ENCODE assay signal across 17 cellular contexts in the genomic region with DNA sequence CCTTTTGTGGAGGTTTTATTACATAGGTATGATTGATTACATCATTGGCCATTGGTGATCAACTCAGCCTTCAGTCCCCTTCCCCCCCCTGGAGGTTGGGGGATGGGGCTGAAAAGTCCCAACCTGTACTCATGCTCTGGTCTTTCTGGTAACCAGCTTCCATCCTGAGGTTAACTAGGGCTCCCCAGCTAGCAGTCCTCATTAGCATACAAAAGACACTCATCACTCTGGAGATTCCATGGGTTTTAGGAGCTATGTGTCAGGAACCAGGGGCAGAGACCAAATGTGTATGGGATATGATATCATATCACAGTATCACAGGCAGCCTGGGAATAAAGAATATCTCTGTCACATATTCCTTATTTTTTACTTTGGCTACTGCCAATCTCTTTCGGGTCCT. TPM values are rescaled to one million over a fixed set of nuclear protein-coding genes. Genes with fewer than 3 reads are reported as not detected.
DNase-seq lines count a peak whose midpoint lies in the region; ATAC-seq lines count a peak whose summit lies in the region.
"Had no signal": no experiment of that assay in that cellular context is flagged by ENCODE, and none has a peak within 500 bp of the region (broad histone marks: within the 10 kb centered on the region; RNA-seq: fewer than 3 reads in every experiment).

No MANE protein-coding gene starts in this region.

- peak overlapping the region; percentile 63 for H3K4me3 Mint-ChIP-seq in activated T-helper 17 cell treated with anti-CD3 and anti-CD28 coated beads, Interleukin-2, amount 50 U/mL, for 72 hours
- peak overlapping the region; percentile 53 to 83 (median 73) for H3K4me3 Mint-ChIP-seq in immature natural killer cell
- H3K4me3 Mint-ChIP-seq: activated B cell treated with CpG ODN at 0.5 μM for 24 hours; dendritic cell treated with granulocyte-macrophage colony-stimulating factor and Interleukin-4, amounts not matched to agents 40 ng/mL and 50 ng/mL, for 4 days had no signal

- ATAC-seq in activated T-helper 17 cell treated with anti-CD3 and anti-CD28 coated beads, Interleukin-2, amount 50 U/mL, for 72 hours (replicated peaks): peak; percentile 45
- ATAC-seq in HG03571 (IDR thresholded peaks at IDR 0.05; ENCODE audit: unreplicated experiment): no peak
- ATAC-seq: left lobe of liver had no signal

- peak; percentile 28 for DNase-seq in stimulated activated CD4-positive, alpha-beta T cell treated with anti-CD3 and anti-CD28 coated beads, Interleukin-15, amount 100 ng/mL, for 24 hours
- no peak for DNase-seq in stimulated activated CD4-positive, alpha-beta T cell treated with anti-CD3 and anti-CD28 coated beads, Interleukin-4, amount 100 ng/mL, for 1 hour
- DNase-seq in immature natural killer cell: no peak
- DNase-seq in T1000 (lab: John Stamatoyannopoulos, UW): no peak
- no peak for DNase-seq in T-helper 9 cell
- DNase-seq: activated B cell treated with CpG ODN at 0.5 μM for 24 hours, HCEC 1CT, KG1, NCI-H2081 treated with DMSO at 0.1 percent for 48 hours, NCI-H510A, occipital lobe, stomach, upper lobe of right lung had no signal

- peaks cover 58% of the 10 kb centered on the region for H3K4me1 Mint-ChIP-seq in activated T-helper 17 cell treated with anti-CD3 and anti-CD28 coated beads, Interleukin-2, amount 50 U/mL, for 72 hours
- H3K4me1 Mint-ChIP-seq in immature natural killer cell: peaks cover 58 to 63% of the 10 kb centered on the region in 2 donors

- peak overlapping the region; percentile 26 for H3K27ac Mint-ChIP-seq in activated T-helper 17 cell treated with anti-CD3 and anti-CD28 coated beads, Interleukin-2, amount 50 U/mL, for 72 hours
- peak overlapping the region; percentile 80 to 93 (median 88) for H3K27ac Mint-ChIP-seq in immature natural killer cell
- H3K27ac Mint-ChIP-seq: activated B cell treated with CpG ODN at 0.5 μM for 24 hours; dendritic cell treated with granulocyte-macrophage colony-stimulating factor and Interleukin-4, amounts not matched to agents 40 ng/mL and 50 ng/mL, for 4 days had no signal

- H3K27me3 Mint-ChIP-seq in activated T-helper 17 cell treated with anti-CD3 and anti-CD28 coated beads, Interleukin-2, amount 50 U/mL, for 72 hours: no peaks in the 10 kb centered on the region
- peaks cover 0 to 2% (median 2%) of the 10 kb centered on the region in 3 donors for H3K27me3 Mint-ChIP-seq in immature natural killer cell (ENCODE audit: low read depth in 3 of 3)
- H3K27me3 Mint-ChIP-seq: activated B cell treated with CpG ODN at 0.5 μM for 24 hours; dendritic cell treated with granulocyte-macrophage colony-stimulating factor and Interleukin-4, amounts not matched to agents 40 ng/mL and 50 ng/mL, for 4 days had no signal

- peaks cover 59% of the 10 kb centered on the region for H3K36me3 Mint-ChIP-seq in activated T-helper 17 cell treated with anti-CD3 and anti-CD28 coated beads, Interleukin-2, amount 50 U/mL, for 72 hours (ENCODE audit: low read depth)
- no peaks in the 10 kb centered on the region for H3K36me3 Mint-ChIP-seq in immature natural killer cell

- H3K9me3 Mint-ChIP-seq in activated T-helper 17 cell treated with anti-CD3 and anti-CD28 coated beads, Interleukin-2, amount 50 U/mL, for 72 hours: no peaks in the 10 kb centered on the region
- no peaks in the 10 kb centered on the region for H3K9me3 Mint-ChIP-seq in immature natural killer cell
- H3K9me3 Mint-ChIP-seq: activated B cell treated with CpG ODN at 0.5 μM for 24 hours; dendritic cell treated with granulocyte-macrophage colony-stimulating factor and Interleukin-4, amounts not matched to agents 40 ng/mL and 50 ng/mL, for 4 days had no signal

RNA-seq across cellular contexts. Expression of a gene that starts 13.6 kb away (rescaled TPM):
- total RNA-seq in activated T-helper 17 cell treated with anti-CD3 and anti-CD28 coated beads, Interleukin-2, amount 50 U/mL, for 72 hours: 100 to 1,000 TPM in 1 of 2 donors, 10 to 100 TPM in 1; 47.5 to 107 TPM
- 100 to 1,000 TPM in 2 of 3 donors, 10 to 100 TPM in 1; 81.3 to 118 (median 103) TPM for polyA plus RNA-seq in immature natural killer cell
